Comparison of ENCODE assay signal across 18 cellular contexts in genomic region chr1:26384076-26384475, GRCh38. TPM values are rescaled to one million over a fixed set of nuclear protein-coding genes. Genes with fewer than 3 reads are reported as not detected.
"Had no signal": no experiment of that assay in that cellular context is flagged by ENCODE, and none has a peak within 500 bp of the region (broad histone marks: within the 10 kb centered on the region; RNA-seq: fewer than 3 reads in every experiment).

No MANE protein-coding gene starts in this region.

- H3K27me3 ChIP-seq: foreskin keratinocyte, hepatocyte, upper lobe of left lung had no signal

- H3K4me1 Mint-ChIP-seq: brain; nephron; stimulated activated memory B cell treated with anti-CD40 and anti-IgM and Interleukin-4, amounts not matched to agents 10 μg/mL and 1 μg/mL and 100 μg/mL, for 72 hours had no signal

- H3K9me3 ChIP-seq: sigmoid colon, thoracic aorta, upper lobe of left lung had no signal

- H3K27me3 Mint-ChIP-seq: activated CD4-positive, alpha-beta T cell treated with anti-CD3 and anti-CD28 coated beads for 36 hours; activated naive CD8-positive, alpha-beta T cell; brain had no signal

- H3K36me3 Mint-ChIP-seq: activated naive CD8-positive, alpha-beta T cell; brain; stimulated activated memory B cell treated with anti-CD40 and anti-IgM and Interleukin-4, amounts not matched to agents 10 μg/mL and 1 μg/mL and 100 μg/mL, for 72 hours had no signal

- H3K9me3 Mint-ChIP-seq: brain; nephron; stimulated activated memory B cell treated with anti-CD40 and anti-IgM and Interleukin-4, amounts not matched to agents 10 μg/mL and 1 μg/mL and 100 μg/mL, for 72 hours had no signal

- H3K27ac ChIP-seq: dorsolateral prefrontal cortex, foreskin keratinocyte, hepatocyte, sigmoid colon, thoracic aorta, upper lobe of left lung had no signal

- H3K27ac Mint-ChIP-seq: activated CD4-positive, alpha-beta T cell treated with anti-CD3 and anti-CD28 coated beads for 36 hours; activated naive CD8-positive, alpha-beta T cell; brain; nephron; stimulated activated memory B cell treated with anti-CD40 and anti-IgM and Interleukin-4, amounts not matched to agents 10 μg/mL and 1 μg/mL and 100 μg/mL, for 72 hours had no signal

- H3K4me3 ChIP-seq: dorsolateral prefrontal cortex, hepatocyte, lung, sigmoid colon, thoracic aorta, upper lobe of left lung had no signal

- H3K36me3 ChIP-seq: sigmoid colon, thoracic aorta, upper lobe of left lung had no signal

- H3K4me1 ChIP-seq: foreskin keratinocyte, sigmoid colon, upper lobe of left lung had no signal

- ATAC-seq: activated CD4-positive, alpha-beta T cell treated with anti-CD3 and anti-CD28 coated beads for 36 hours; foreskin keratinocyte; stimulated activated memory B cell treated with anti-CD40 and anti-IgM and Interleukin-4, amounts not matched to agents 10 μg/mL and 1 μg/mL and 100 μg/mL, for 72 hours had no signal

- DNase-seq: activated CD4-positive, alpha-beta T cell treated with anti-CD3 and anti-CD28 coated beads for 36 hours; caudate nucleus; dorsolateral prefrontal cortex; foreskin keratinocyte; sigmoid colon; stimulated activated CD4-positive, alpha-beta T cell treated with anti-CD3 and anti-CD28 coated beads, Interleukin-4, amount 100 ng/mL, for 24 hours; upper lobe of left lung had no signal

- H3K4me3 Mint-ChIP-seq: activated CD4-positive, alpha-beta T cell treated with anti-CD3 and anti-CD28 coated beads for 36 hours; activated naive CD8-positive, alpha-beta T cell; brain; nephron; stimulated activated memory B cell treated with anti-CD40 and anti-IgM and Interleukin-4, amounts not matched to agents 10 μg/mL and 1 μg/mL and 100 μg/mL, for 72 hours had no signal

RNA-seq across cellular contexts. Expression of gene ZNF683, which starts 11.5 kb away (rescaled TPM):
- total RNA-seq: activated CD4-positive, alpha-beta T cell treated with anti-CD3 and anti-CD28 coated beads for 36 hours; epithelial cell of proximal tubule; fibroblast of lung; foreskin keratinocyte; hepatocyte; sigmoid colon; T-helper 1 cell treated with Interleukin-12 subunit alpha and Interleukin-12 subunit beta and Interleukin-4 antibody, amounts not matched to agents 30 ng/mL and 1 ng/mL, for 36 hours; thoracic aorta had no signal
- polyA plus RNA-seq: fibroblast of lung, foreskin keratinocyte, hepatocyte had no signal

RNA-seq across cellular contexts. Expression of gene LIN28A, which starts 26.5 kb away (rescaled TPM):
- total RNA-seq: activated CD4-positive, alpha-beta T cell treated with anti-CD3 and anti-CD28 coated beads for 36 hours; activated CD8-positive, alpha-beta memory T cell treated with anti-CD3 and anti-CD28 coated beads for 36 hours; dorsolateral prefrontal cortex; epithelial cell of proximal tubule; fibroblast of lung; foreskin keratinocyte; sigmoid colon; T-helper 1 cell treated with Interleukin-12 subunit alpha and Interleukin-12 subunit beta and Interleukin-4 antibody, amounts not matched to agents 30 ng/mL and 1 ng/mL, for 36 hours; thoracic aorta had no signal
- polyA plus RNA-seq: foreskin keratinocyte, lung, sigmoid colon had no signal

RNA-seq across cellular contexts. Expression of gene CRYBG2, which starts 30.1 kb away (rescaled TPM):
- total RNA-seq: fibroblast of lung, thoracic aorta had no signal
- polyA plus RNA-seq: fibroblast of lung had no signal
